In the genomic region with DNA sequence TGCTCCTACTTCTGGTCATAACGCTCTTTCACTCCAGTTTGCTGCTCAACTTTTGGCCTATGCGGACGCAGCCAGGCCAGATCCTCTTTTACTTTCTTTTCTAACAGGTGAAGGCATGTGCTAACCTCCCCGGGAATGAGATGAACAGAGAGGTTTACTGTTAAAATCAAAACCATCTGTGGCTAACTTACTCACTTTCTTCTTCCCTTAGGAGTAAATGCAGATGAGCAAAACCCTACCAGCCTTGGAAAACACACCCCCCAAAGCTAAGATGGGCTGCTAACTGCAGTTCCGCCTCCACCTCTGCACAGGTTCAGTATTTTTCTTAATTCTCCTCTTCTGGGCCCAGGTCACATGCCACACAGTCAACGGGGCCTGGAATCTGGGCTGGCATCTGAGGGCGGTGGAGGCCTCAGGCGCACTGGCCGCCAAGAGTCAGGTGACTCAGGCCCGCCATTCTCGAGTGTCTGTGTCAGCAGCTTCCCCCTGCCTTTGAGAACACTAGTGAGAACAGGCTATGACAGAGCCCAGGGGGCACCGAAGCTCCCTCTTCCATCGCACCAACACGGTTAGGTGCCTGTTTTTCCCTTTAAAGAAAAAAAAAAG, we compare ENCODE assay signal across 2 cellular contexts.
TF ChIP-seq lines count a peak whose summit lies in the region.

No MANE protein-coding gene starts in this region.

TF ChIP-seq in GM23338, 12 proteins besides CTCF, POLR2A, EP300 and RAD21 (continued from another document and continues in another):
- no peak for TF ChIP-seq ZNF462 (CRISPR knock-in tag; IDR thresholded peaks at IDR 0.05)
- no peak for TF ChIP-seq STAT1 (IDR thresholded peaks at IDR 0.05; ENCODE audit: unreplicated experiment)
- TF ChIP-seq EZH2 (IDR thresholded peaks at IDR 0.05; ENCODE audit: low read depth, unreplicated experiment) = no peak
- no peak for TF ChIP-seq NANOG (IDR thresholded peaks at IDR 0.05; ENCODE audit: borderline replicate concordance)
- TF ChIP-seq CREB1 (CRISPR knock-in tag; IDR thresholded peaks at IDR 0.05; ENCODE audit: low read depth) = no peak
- no peak for TF ChIP-seq EZH2phosphoT487 (IDR thresholded peaks at IDR 0.05; ENCODE audit: unreplicated experiment)
- TF ChIP-seq POLR2AphosphoS5 (IDR thresholded peaks at IDR 0.05; ENCODE audit: low read depth) = no peak
- no peak for TF ChIP-seq JUNB (IDR thresholded peaks at IDR 0.05; ENCODE audit: unreplicated experiment)
- no peak for TF ChIP-seq ETS1 (IDR thresholded peaks at IDR 0.05)

TF ChIP-seq in SK-N-SH treated with all-trans-retinoic acid at 6 μM for 48 hours, 23 proteins besides CTCF, POLR2A, EP300 and RAD21 (continued from another document):
- no peak for TF ChIP-seq PATZ1 (CRISPR knock-in tag; IDR thresholded peaks at IDR 0.05; ENCODE audit: borderline replicate concordance)
- no peak for TF ChIP-seq ZFP30 (CRISPR knock-in tag; IDR thresholded peaks at IDR 0.05)
- TF ChIP-seq RARB (CRISPR knock-in tag; IDR thresholded peaks at IDR 0.05) = no peak
- no peak for TF ChIP-seq ISL1 (CRISPR knock-in tag; IDR thresholded peaks at IDR 0.05)
- TF ChIP-seq ZFP3 (CRISPR knock-in tag; IDR thresholded peaks at IDR 0.05) = no peak
- no peak for TF ChIP-seq BACH2 (CRISPR knock-in tag; IDR thresholded peaks at IDR 0.05; ENCODE audit: borderline replicate concordance)
- no peak for TF ChIP-seq TCF4 (CRISPR knock-in tag; IDR thresholded peaks at IDR 0.05; ENCODE audit: borderline replicate concordance)
- TF ChIP-seq CREB5 (CRISPR knock-in tag; IDR thresholded peaks at IDR 0.05; ENCODE audit: low read depth) = no peak
- no peak for TF ChIP-seq TOX (CRISPR knock-in tag; IDR thresholded peaks at IDR 0.05; ENCODE audit: borderline replicate concordance)
- no peak for TF ChIP-seq ARNTL (CRISPR knock-in tag; IDR thresholded peaks at IDR 0.05; ENCODE audit: borderline replicate concordance, low read depth)
